9 cellular contexts compared by ENCODE assay signal in genomic region chr14:103854822-103855733, GRCh38. TPM values are rescaled to one million over a fixed set of nuclear protein-coding genes. Genes with fewer than 3 reads are reported as not detected.
DNase-seq lines count a peak whose midpoint lies in the region; ATAC-seq and TF ChIP-seq lines count a peak whose summit lies in the region.
"Had no signal": no experiment of that assay in that cellular context is flagged by ENCODE, and none has a peak within 500 bp of the region (broad histone marks: within the 10 kb centered on the region; RNA-seq: fewer than 3 reads in every experiment).

No MANE protein-coding gene starts in this region.

- peak; percentile 64 for DNase-seq in COR-L47 (lab: John Stamatoyannopoulos, UW)
- DNase-seq in NCI-H2107 (lab: John Stamatoyannopoulos, UW): peak; percentile 75
- DNase-seq in colonic mucosa: no peak
- DNase-seq in mucosa of gallbladder (ENCODE audit: low spot score): peak; percentile 41
- DNase-seq in medulla oblongata (ENCODE audit: extremely low spot score): no peak
- no peak for DNase-seq in activated CD4-positive, alpha-beta memory T cell treated with anti-CD3 and anti-CD28 coated beads for 36 hours
- DNase-seq in stimulated activated CD4-positive, alpha-beta T cell treated with anti-CD3 and anti-CD28 coated beads, Interleukin-12 subunit alpha, Interleukin-12 subunit beta, amount 100 ng/mL, for 4 hours: no peak

- H3K9me3 Mint-ChIP-seq in activated CD4-positive, alpha-beta memory T cell treated with anti-CD3 and anti-CD28 coated beads for 36 hours: no peaks in the 10 kb centered on the region
- H3K9me3 Mint-ChIP-seq: activated naive CD4-positive, alpha-beta T cell treated with anti-CD3 and anti-CD28 coated beads, Interleukin-2, amount 50 U/mL, for 24 hours had no signal

- ATAC-seq in GM21529 (IDR thresholded peaks at IDR 0.05; ENCODE audit: unreplicated experiment): no peak

- CTCF ChIA-PET in activated CD4-positive, alpha-beta memory T cell treated with anti-CD3 and anti-CD28 coated beads for 36 hours (lab: Charles Lee): interaction anchor here (1.0 to 1.5 kb wide), 2 partner anchors 11 to 47 kb away, joined by 3 to 5 read pairs; no protein-coding TSS in a partner anchor

- intact Hi-C loops in colonic mucosa (cut with DNase I): no loop called here
- intact Hi-C loops in activated CD4-positive, alpha-beta memory T cell treated with anti-CD3 and anti-CD28 coated beads for 36 hours (cut with micrococcal nuclease): no loop called here

- H3K4me3 Mint-ChIP-seq in activated CD4-positive, alpha-beta memory T cell treated with anti-CD3 and anti-CD28 coated beads for 36 hours: no peak overlapping the region
- H3K4me3 Mint-ChIP-seq: activated naive CD4-positive, alpha-beta T cell treated with anti-CD3 and anti-CD28 coated beads, Interleukin-2, amount 50 U/mL, for 24 hours had no signal

- H3K27ac Mint-ChIP-seq in activated CD4-positive, alpha-beta memory T cell treated with anti-CD3 and anti-CD28 coated beads for 36 hours: no peak overlapping the region

- no peaks in the 10 kb centered on the region for H3K27me3 ChIP-seq in colonic mucosa

- no peaks in the 10 kb centered on the region for H3K4me1 ChIP-seq in colonic mucosa

- POLR2A ChIA-PET in activated CD4-positive, alpha-beta memory T cell treated with anti-CD3 and anti-CD28 coated beads for 36 hours (lab: Charles Lee): no interaction called here

- no peaks in the 10 kb centered on the region for H3K9me3 ChIP-seq in colonic mucosa

- H3K27me3 Mint-ChIP-seq in activated CD4-positive, alpha-beta memory T cell treated with anti-CD3 and anti-CD28 coated beads for 36 hours: no peaks in the 10 kb centered on the region
- H3K27me3 Mint-ChIP-seq: activated naive CD4-positive, alpha-beta T cell treated with anti-CD3 and anti-CD28 coated beads, Interleukin-2, amount 50 U/mL, for 24 hours had no signal

- no peaks in the 10 kb centered on the region for H3K36me3 Mint-ChIP-seq in activated CD4-positive, alpha-beta memory T cell treated with anti-CD3 and anti-CD28 coated beads for 36 hours
- H3K36me3 Mint-ChIP-seq: activated naive CD4-positive, alpha-beta T cell treated with anti-CD3 and anti-CD28 coated beads, Interleukin-2, amount 50 U/mL, for 24 hours had no signal

- H3K4me1 Mint-ChIP-seq in activated CD4-positive, alpha-beta memory T cell treated with anti-CD3 and anti-CD28 coated beads for 36 hours (ENCODE audit: low read depth): peaks cover 4% of the 10 kb centered on the region

- H3K4me3 ChIP-seq in colonic mucosa: no peak overlapping the region

- H3K36me3 ChIP-seq in colonic mucosa: no peaks in the 10 kb centered on the region

- no peak for TF ChIP-seq CTCF in colonic mucosa (IDR thresholded peaks at IDR 0.05)

- H3K9ac ChIP-seq in colonic mucosa (ENCODE audit: low read depth in 2 of 2, low read length in 2 of 2): peak overlapping the region; percentile 3 to 34

- H3K27ac ChIP-seq in colonic mucosa: no peak overlapping the region

RNA-seq across cellular contexts. Expression of gene PPP1R13B, which starts 7.7 kb away (rescaled TPM):
- total RNA-seq in colonic mucosa (10 to 100 TPM; 41.1 to 48.3 TPM), mucosa of gallbladder (54.0 TPM)
- 10 to 100 TPM; 13.5 to 14.8 TPM for total RNA-seq in activated CD4-positive, alpha-beta memory T cell treated with anti-CD3 and anti-CD28 coated beads for 36 hours

Comparison
In these comparisons a context has a peak if more than half of its experiments do, and no peak if none do; other contexts are left out.
1. DNase-seq: peak in COR-L47 (single experiment), NCI-H2107 (single experiment) and mucosa of gallbladder (single experiment); none in colonic mucosa (single experiment), medulla oblongata (single experiment), activated CD4-positive, alpha-beta memory T cell treated with anti-CD3 and anti-CD28 coated beads for 36 hours (single experiment) and stimulated activated CD4-positive, alpha-beta T cell treated with anti-CD3 and anti-CD28 coated beads, Interleukin-12 subunit alpha, Interleukin-12 subunit beta, amount 100 ng/mL, for 4 hours (single experiment).